31 cellular contexts compared by ENCODE assay signal in genomic region chr1:160471253-160471652, GRCh38. TPM values are rescaled to one million over a fixed set of nuclear protein-coding genes. Genes with fewer than 3 reads are reported as not detected.
DNase-seq lines count a peak whose midpoint lies in the region; ATAC-seq and TF ChIP-seq lines count a peak whose summit lies in the region.
"Had no signal": no experiment of that assay in that cellular context is flagged by ENCODE, and none has a peak within 500 bp of the region (broad histone marks: within the 10 kb centered on the region; RNA-seq: fewer than 3 reads in every experiment).

No MANE protein-coding gene starts in this region.

- H3K36me3 Mint-ChIP-seq in CD8-positive, alpha-beta T cell, result no peaks in the 10 kb centered on the region
- H3K36me3 Mint-ChIP-seq: brain had no signal

- H3K4me3 ChIP-seq in CD8-positive, alpha-beta T cell (ENCODE audit: low read depth, low read length), result no peak overlapping the region
- 0 out of 2 replicates have a peak overlapping the region, but pooled peaks have one; percentile 6 for H3K4me3 ChIP-seq in Karpas-422 (ENCODE audit: low read length)
- H3K4me3 ChIP-seq: GM23248, left ventricle myocardium inferior, prostate gland, thoracic aorta, vagina had no signal

- H3K4me2 ChIP-seq in Karpas-422 (ENCODE audit: low read depth, low read length, poor library complexity, severe bottlenecking), result peak overlapping the region; percentile 35

- POLR2A ChIA-PET in CD8-positive, alpha-beta T cell (lab: Charles Lee), result interaction anchor here (1.6 kb wide), 1 partner anchor 9 kb away, joined by 7 read pairs; no protein-coding TSS in a partner anchor

- H3K27me3 ChIP-seq in CD8-positive, alpha-beta T cell (ENCODE audit: insufficient read depth, low read length), result no peaks in the 10 kb centered on the region
- H3K27me3 ChIP-seq in Karpas-422 (ENCODE audit: low read length), result no peaks in the 10 kb centered on the region
- H3K27me3 ChIP-seq: vagina had no signal

- peaks cover 16% of the 10 kb centered on the region for H3K4me1 Mint-ChIP-seq in CD8-positive, alpha-beta T cell (ENCODE audit: low read depth)
- H3K4me1 Mint-ChIP-seq: brain had no signal

- H3K4me1 ChIP-seq in CD8-positive, alpha-beta T cell (ENCODE audit: insufficient read depth, low read length), result peaks cover 23% of the 10 kb centered on the region
- peaks cover 53% of the 10 kb centered on the region for H3K4me1 ChIP-seq in Karpas-422 (ENCODE audit: low read length)
- H3K4me1 ChIP-seq: left ventricle myocardium inferior, prostate gland, vagina had no signal

- DNase-seq in activated CD4-positive, CD25-positive, alpha-beta regulatory T cell treated with anti-CD3 and anti-CD28 coated beads, Interleukin-2, amount 50 U/mL, for 72 hours, result no peak
- no peak for DNase-seq in CD8-positive, alpha-beta T cell
- DNase-seq in Karpas-422 (no peak), NCI-H1417 (lab: John Stamatoyannopoulos, UW) (no peak), UCSD-AML1 (lab: John Stamatoyannopoulos, UW; ENCODE audit: unreplicated experiment) (no peak)
- DNase-seq in central memory CD4-positive, alpha-beta T cell, result peak; percentile 47
- DNase-seq: activated CD4-positive, alpha-beta T cell treated with anti-CD3 and anti-CD28 coated beads, Interleukin-2, amount 50 U/mL, for 48 hours; activated naive CD4-positive, alpha-beta T cell treated with Interleukin-2 at 50 U/mL for 16 hours; GM23248; HFFc6; KG1; left ventricle myocardium inferior; mesendoderm; NCI-H1436 treated with DMSO at 0.1 percent for 48 hours; NCI-H2107; PC-3; stimulated activated naive CD4-positive, alpha-beta T cell treated with Interleukin-2 at 50 U/mL for 16 hours had no signal

- H3K9ac ChIP-seq in Karpas-422 (ENCODE audit: low read length), result 0 out of 2 replicates have a peak overlapping the region, but pooled peaks have one; percentile 26
- H3K9ac ChIP-seq: GM23248 had no signal

- no peaks in the 10 kb centered on the region for H3K9me3 Mint-ChIP-seq in CD8-positive, alpha-beta T cell
- H3K9me3 Mint-ChIP-seq: brain; HFFc6; T-helper 2 cell treated with Interferon-gamma antibody and Interleukin-4, amounts not matched to agents 5 μg/mL and 100 μg/mL, for 36 hours had no signal

- H3K27ac Mint-ChIP-seq in CD8-positive, alpha-beta T cell, result no peak overlapping the region
- H3K27ac Mint-ChIP-seq: brain; HFFc6; T-helper 2 cell treated with Interferon-gamma antibody and Interleukin-4, amounts not matched to agents 5 μg/mL and 100 μg/mL, for 36 hours had no signal

- intact Hi-C loops in CD8-positive, alpha-beta T cell (cut with DNase I, micrococcal nuclease), result loop anchor here in 1 of 2 experiments (5.0 kb wide), 2 partner anchors 34 to 46 kb away; no protein-coding TSS in a partner anchor

- no peaks in the 10 kb centered on the region for H3K36me3 ChIP-seq in CD8-positive, alpha-beta T cell (ENCODE audit: insufficient read depth, low read length)
- H3K36me3 ChIP-seq in Karpas-422 (ENCODE audit: insufficient read depth, low read length), result no peaks in the 10 kb centered on the region; the same call in 1 of the 2 replicates
- H3K36me3 ChIP-seq: left ventricle myocardium inferior, prostate gland, thoracic aorta, vagina had no signal

- H3K9me2 ChIP-seq in Karpas-422 (replicated peaks; ENCODE audit: insufficient read depth, low read length), result no peaks in the 10 kb centered on the region

- H3K4me3 Mint-ChIP-seq in CD8-positive, alpha-beta T cell, result no peak overlapping the region
- H3K4me3 Mint-ChIP-seq: brain; HFFc6; T-helper 2 cell treated with Interferon-gamma antibody and Interleukin-4, amounts not matched to agents 5 μg/mL and 100 μg/mL, for 36 hours had no signal

- no peak for TF ChIP-seq CTCF in CD8-positive, alpha-beta T cell (IDR thresholded peaks at IDR 0.05)

- CTCF ChIA-PET in CD8-positive, alpha-beta T cell (lab: Charles Lee), result interaction anchor here (0.8 kb wide), 1 partner anchor 39 kb away, joined by 3 read pairs; no protein-coding TSS in a partner anchor

- no peaks in the 10 kb centered on the region for H4K20me1 ChIP-seq in Karpas-422 (ENCODE audit: insufficient read depth, low read depth, low read length)

- H3K9me3 ChIP-seq in CD8-positive, alpha-beta T cell (ENCODE audit: low read length), result no peaks in the 10 kb centered on the region
- no peaks in the 10 kb centered on the region for H3K9me3 ChIP-seq in Karpas-422 (ENCODE audit: low read length)
- H3K9me3 ChIP-seq: left ventricle myocardium inferior, prostate gland, thoracic aorta, vagina had no signal

- H2AFZ ChIP-seq in Karpas-422 (ENCODE audit: low read length), result peak overlapping the region; percentile 70; the same call in 1 of the 2 replicates
- H2AFZ ChIP-seq: GM23248 had no signal

- no peaks in the 10 kb centered on the region for H3K27me3 Mint-ChIP-seq in CD8-positive, alpha-beta T cell (ENCODE audit: low read depth)

- no peaks in the 10 kb centered on the region for H3K79me2 ChIP-seq in Karpas-422 (ENCODE audit: low read length)

- peak; percentile 34 to 44 for ATAC-seq in activated CD4-positive, CD25-positive, alpha-beta regulatory T cell treated with anti-CD3 and anti-CD28 coated beads, Interleukin-2, amount 50 U/mL, for 24 hours
- peak; percentile 49 for ATAC-seq in CD8-positive, alpha-beta T cell
- no peak for ATAC-seq in HG02938 (IDR thresholded peaks at IDR 0.05; ENCODE audit: unreplicated experiment)
- ATAC-seq: PC-3, Right ventricle myocardium inferior, sciatic nerve had no signal

- no peak overlapping the region for H3K27ac ChIP-seq in CD8-positive, alpha-beta T cell (ENCODE audit: low read depth, low read length)
- no peak overlapping the region for H3K27ac ChIP-seq in Karpas-422 (ENCODE audit: low read length)
- H3K27ac ChIP-seq: 22Rv1, GM23248, left ventricle myocardium inferior, prostate gland, thoracic aorta, vagina had no signal

RNA-seq across cellular contexts. Expression of gene SLAMF6, which starts 51.8 kb away (rescaled TPM):
- total RNA-seq in CD8-positive, alpha-beta T cell, result 1 to 10 TPM; 4.6 to 5.2 TPM
- total RNA-seq in Karpas-422 (2014; rRNA removed; shearing (Covaris generic); ENCODE audit: low replicate concordance), result 19.3 and 66.0 TPM in 2 replicates
- total RNA-seq: chondrocyte, endothelial cell of umbilical vein, GM23248, HFFc6, myocyte, NCI-H460, PC-3 had no signal
